ENCODE assay signal across 22 cellular contexts in genomic region chr12:30041096-30041495, GRCh38.
A peak's percentile ranks its signal among the peaks of the same experiment; 100 is the strongest.
DNase-seq lines count a peak whose midpoint lies in the region; ATAC-seq and TF ChIP-seq lines count a peak whose summit lies in the region.
"Had no signal": no experiment of that assay in that cellular context is flagged by ENCODE, and none has a peak within 500 bp of the region (broad histone marks: within the 10 kb centered on the region; RNA-seq: fewer than 3 reads in every experiment).

No MANE protein-coding gene starts in this region.

- no peak overlapping the region for H3K4me3 Mint-ChIP-seq in activated CD8-positive, alpha-beta T cell treated with anti-CD3 and anti-CD28 coated beads for 36 hours
- H3K4me3 Mint-ChIP-seq: CD14-positive monocyte; CD4-positive, alpha-beta T cell; CD8-positive, alpha-beta memory T cell had no signal

- H3K27ac Mint-ChIP-seq in activated CD8-positive, alpha-beta T cell treated with anti-CD3 and anti-CD28 coated beads for 36 hours = no peak overlapping the region
- H3K27ac Mint-ChIP-seq: CD14-positive monocyte; CD4-positive, alpha-beta T cell; CD8-positive, alpha-beta memory T cell had no signal

- H3K4me3 ChIP-seq in astrocyte of the cerebellum (ENCODE audit: low read depth, low read length) = no peak overlapping the region
- H3K4me3 ChIP-seq: A549; BLaER1 treated with 17β-estradiol and CSF1 and Interleukin-3, amounts not matched to agents 10 nM and 100 nM; GM23248 had no signal

- intact Hi-C loops in activated CD8-positive, alpha-beta T cell treated with anti-CD3 and anti-CD28 coated beads for 36 hours (cut with micrococcal nuclease) = no loop called here
- intact Hi-C loops in left ventricle myocardium superior (cut with micrococcal nuclease) = no loop called here

- H3K9me3 Mint-ChIP-seq in activated CD8-positive, alpha-beta T cell treated with anti-CD3 and anti-CD28 coated beads for 36 hours = peaks cover 4% of the 10 kb centered on the region

- H3K27me3 Mint-ChIP-seq in activated CD8-positive, alpha-beta T cell treated with anti-CD3 and anti-CD28 coated beads for 36 hours = no peaks in the 10 kb centered on the region
- H3K27me3 Mint-ChIP-seq: CD4-positive, alpha-beta T cell had no signal

- in situ Hi-C loops in SK-MEL-5 (cut with HindIII; ENCODE audit: low pct_unique_long_range_greater_than_20kb, low sequenced_read_pairs) (no loop called here), astrocyte of the cerebellum (cut with HindIII; ENCODE audit: low sequenced_read_pairs) (no loop called here)

- H3K4me1 Mint-ChIP-seq in activated CD8-positive, alpha-beta T cell treated with anti-CD3 and anti-CD28 coated beads for 36 hours (ENCODE audit: low read depth) = no peaks in the 10 kb centered on the region
- H3K4me1 Mint-ChIP-seq: CD14-positive monocyte; CD8-positive, alpha-beta memory T cell had no signal

- POLR2A ChIA-PET in activated CD8-positive, alpha-beta T cell treated with anti-CD3 and anti-CD28 coated beads for 36 hours (lab: Charles Lee) = no interaction called here

- DNase-seq in SK-MEL-5 (ENCODE audit: low read depth, low spot score) (peak; percentile 23), astrocyte of the cerebellum (ENCODE audit: low read depth) (peak; percentile 31), foreskin melanocyte (peak; percentile 72), left ventricle myocardium superior (no peak)
- no peak for DNase-seq in activated CD8-positive, alpha-beta T cell treated with anti-CD3 and anti-CD28 coated beads for 36 hours
- DNase-seq: 8988T; ACHN; AML-193; BE2C; CD4-positive, alpha-beta T cell; CD8-positive, alpha-beta memory T cell; DMS53; DMS79 treated with DMSO at 0.1 percent for 48 hours; GF-D8; GM23248; H7; HCEC 1CT had no signal

- H3K36me3 Mint-ChIP-seq in activated CD8-positive, alpha-beta T cell treated with anti-CD3 and anti-CD28 coated beads for 36 hours (ENCODE audit: low read depth) = no peaks in the 10 kb centered on the region
- H3K36me3 Mint-ChIP-seq: CD14-positive monocyte had no signal

- no peak for ATAC-seq in activated CD8-positive, alpha-beta T cell treated with anti-CD3 and anti-CD28 coated beads for 36 hours
- ATAC-seq in GM21515 (IDR thresholded peaks at IDR 0.05; ENCODE audit: unreplicated experiment) = no peak
- no peak for ATAC-seq in left ventricle myocardium superior
- no peak for ATAC-seq in HG03342 (IDR thresholded peaks at IDR 0.05; ENCODE audit: unreplicated experiment)
- ATAC-seq: A549 had no signal

- CTCF ChIA-PET in activated CD8-positive, alpha-beta T cell treated with anti-CD3 and anti-CD28 coated beads for 36 hours (lab: Charles Lee) = no interaction called here

- TF ChIP-seq CTCF in astrocyte of the cerebellum (IDR thresholded peaks at IDR 0.05; ENCODE audit: low read depth, low read length, missing control alignments) = no peak
- no peak for TF ChIP-seq CTCF in activated CD8-positive, alpha-beta T cell treated with anti-CD3 and anti-CD28 coated beads for 36 hours (IDR thresholded peaks at IDR 0.05)

Comparison
In these comparisons a context has a peak if more than half of its experiments do, and no peak if none do; other contexts are left out.
1. DNase-seq: peak in SK-MEL-5 (single experiment), astrocyte of the cerebellum (single experiment) and foreskin melanocyte (single experiment); none in activated CD8-positive, alpha-beta T cell treated with anti-CD3 and anti-CD28 coated beads for 36 hours (single experiment) and left ventricle myocardium superior (single experiment).